In genomic region chr19:19642506-19643157, GRCh38 we compare ENCODE assay signal across 8 cellular contexts. TPM values are rescaled to one million over a fixed set of nuclear protein-coding genes. Genes with fewer than 3 reads are reported as not detected.
A peak's percentile ranks its signal among the peaks of the same experiment; 100 is the strongest.
DNase-seq lines count a peak whose midpoint lies in the region; ATAC-seq, FAIRE-seq and TF ChIP-seq lines count a peak whose summit lies in the region.

No MANE protein-coding gene starts in this region.

- H3K27ac Mint-ChIP-seq in activated T-cell treated with anti-CD3 and anti-CD28 coated beads, Interleukin-2, amount 50 U/mL, for 24 hours, result peak overlapping the region; percentile 92

- H3K9me2 ChIP-seq in Loucy (replicated peaks; ENCODE audit: low read depth, low read length), result no peaks in the 10 kb centered on the region

- intact Hi-C loops in left cardiac atrium (cut with DNase I), result no loop called here

- no peaks in the 10 kb centered on the region for H3K27me3 ChIP-seq in Loucy (ENCODE audit: insufficient read depth, low read length, poor library complexity, severe bottlenecking)

- no peaks in the 10 kb centered on the region for H3K9me3 Mint-ChIP-seq in activated T-cell treated with anti-CD3 and anti-CD28 coated beads, Interleukin-2, amount 50 U/mL, for 24 hours

- DNase-seq in 8988T (peak; percentile 75), GM18507 (ENCODE audit: extremely low spot score, insufficient read length, low read depth) (peak; percentile 45), left cardiac atrium (no peak), skeletal muscle cell (ENCODE audit: low read depth) (no peak), COR-L47 (lab: John Stamatoyannopoulos, UW) (no peak)
- DNase-seq in activated T-cell treated with anti-CD3 and anti-CD28 coated beads, Interleukin-2, amount 50 U/mL, for 24 hours, result peak; percentile 73

- H3K4me2 ChIP-seq in Loucy (ENCODE audit: low read depth, low read length, poor library complexity, severe bottlenecking), result peak overlapping the region; percentile 98

- peaks cover 90% of the 10 kb centered on the region for H3K36me3 Mint-ChIP-seq in activated T-cell treated with anti-CD3 and anti-CD28 coated beads, Interleukin-2, amount 50 U/mL, for 24 hours (ENCODE audit: low read depth)

- H3K9ac ChIP-seq in Loucy (ENCODE audit: low read depth, low read length, poor library complexity, severe bottlenecking), result peak overlapping the region; percentile 88

- peaks cover 26% of the 10 kb centered on the region; the same call in 1 of the 2 replicates for H3K36me3 ChIP-seq in Loucy (ENCODE audit: insufficient read depth, low read length)

- FAIRE-seq in GM18507 (lab: Jason Lieb, UNC), result peak; percentile 86

- H3K27me3 Mint-ChIP-seq in activated T-cell treated with anti-CD3 and anti-CD28 coated beads, Interleukin-2, amount 50 U/mL, for 24 hours, result no peaks in the 10 kb centered on the region

- no peaks in the 10 kb centered on the region for H3F3A ChIP-seq in Loucy (ENCODE audit: low read depth)

- no peaks in the 10 kb centered on the region for H4K20me1 ChIP-seq in Loucy (ENCODE audit: insufficient read depth, low read length, poor library complexity, severe bottlenecking)

- peak overlapping the region; percentile 79 for H2AFZ ChIP-seq in Loucy (ENCODE audit: low read length)

- no peaks in the 10 kb centered on the region for H3K9me3 ChIP-seq in Loucy (ENCODE audit: insufficient read depth, low read depth, low read length)

- H3K4me3 ChIP-seq in Loucy (ENCODE audit: low read length, poor library complexity, severe bottlenecking) (peak overlapping the region; percentile 87), skeletal muscle cell (ENCODE audit: low read depth, low read length) (peak overlapping the region; percentile 92)

- H3K79me2 ChIP-seq in Loucy (ENCODE audit: insufficient read depth, low read length), result peaks cover 11% of the 10 kb centered on the region; the same call in 1 of the 2 replicates

- ATAC-seq in left cardiac atrium (peak; percentile 6), HG03039 (IDR thresholded peaks at IDR 0.05; ENCODE audit: unreplicated experiment) (no peak)

- peaks cover 11% of the 10 kb centered on the region for H3K4me1 ChIP-seq in Loucy (ENCODE audit: insufficient read depth, low read length, poor library complexity, severe bottlenecking)

- no peak for TF ChIP-seq CTCF in Loucy (conservative IDR thresholded peaks at IDR 0.05; ENCODE audit: low read length)

- H3K4me3 Mint-ChIP-seq in activated T-cell treated with anti-CD3 and anti-CD28 coated beads, Interleukin-2, amount 50 U/mL, for 24 hours, result peak overlapping the region; percentile 91

- peaks cover 23% of the 10 kb centered on the region for H3K4me1 Mint-ChIP-seq in activated T-cell treated with anti-CD3 and anti-CD28 coated beads, Interleukin-2, amount 50 U/mL, for 24 hours (ENCODE audit: low read depth)

RNA-seq across cellular contexts. Expression of gene GMIP, which starts 0.8 kb away (rescaled TPM):
- total RNA-seq in left cardiac atrium, result 1 to 10 TPM; 5.8 to 7.5 TPM

RNA-seq across cellular contexts. Expression of gene LPAR2, which starts 14.6 kb away (rescaled TPM):
- 1 to 10 TPM in 1 of 2 donors, under 1 TPM in 1; 0.47 to 2.6 TPM for total RNA-seq in left cardiac atrium

RNA-seq across cellular contexts. Expression of gene ATP13A1, which starts 20.8 kb away (rescaled TPM):
- total RNA-seq in left cardiac atrium, result 10 to 100 TPM; 24.1 to 29.6 TPM

RNA-seq across cellular contexts. Expression of gene PBX4, which starts 24.1 kb away (rescaled TPM):
- total RNA-seq in left cardiac atrium, result under 1 TPM; 0.35 to 0.37 TPM

RNA-seq across cellular contexts. Expression of gene ZNF101, which starts 26.0 kb away (rescaled TPM):
- total RNA-seq in left cardiac atrium, result 1 to 10 TPM; 4.9 to 6.4 TPM

Comparison
In these comparisons a context has a peak if more than half of its experiments do, and no peak if none do; other contexts are left out.
1. DNase-seq: peak in 8988T (single experiment), GM18507 (single experiment) and activated T-cell treated with anti-CD3 and anti-CD28 coated beads, Interleukin-2, amount 50 U/mL, for 24 hours (single experiment); none in left cardiac atrium (single experiment), skeletal muscle cell (single experiment) and COR-L47 (single experiment).